Comparison of ENCODE assay signal across 1 cellular context in the genomic region with DNA sequence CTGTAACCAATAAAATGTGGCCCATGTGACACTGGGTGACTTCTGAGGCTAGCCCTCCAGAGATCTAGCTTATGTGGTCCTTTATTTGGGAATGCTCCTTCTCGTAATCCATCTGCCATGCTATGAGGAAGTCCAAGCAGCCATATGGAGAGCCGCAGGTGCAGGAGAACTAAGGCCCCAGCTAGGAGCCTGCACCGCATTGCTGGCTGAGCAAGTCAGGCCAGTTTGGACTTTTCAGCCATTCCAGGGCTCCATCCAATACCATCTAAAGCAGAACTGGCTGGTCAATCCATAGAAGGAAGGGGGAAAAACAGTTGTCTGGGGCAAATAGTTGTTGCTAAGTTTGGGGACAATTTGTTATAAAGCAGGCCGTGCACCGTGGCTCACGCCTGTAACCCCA.
TF ChIP-seq lines count a peak whose summit lies in the region.

No MANE protein-coding gene starts in this region.

TF ChIP-seq in K562, 482 proteins besides CTCF, POLR2A, EP300 and RAD21 (continued from another document):
- TF ChIP-seq, protein P1, sequence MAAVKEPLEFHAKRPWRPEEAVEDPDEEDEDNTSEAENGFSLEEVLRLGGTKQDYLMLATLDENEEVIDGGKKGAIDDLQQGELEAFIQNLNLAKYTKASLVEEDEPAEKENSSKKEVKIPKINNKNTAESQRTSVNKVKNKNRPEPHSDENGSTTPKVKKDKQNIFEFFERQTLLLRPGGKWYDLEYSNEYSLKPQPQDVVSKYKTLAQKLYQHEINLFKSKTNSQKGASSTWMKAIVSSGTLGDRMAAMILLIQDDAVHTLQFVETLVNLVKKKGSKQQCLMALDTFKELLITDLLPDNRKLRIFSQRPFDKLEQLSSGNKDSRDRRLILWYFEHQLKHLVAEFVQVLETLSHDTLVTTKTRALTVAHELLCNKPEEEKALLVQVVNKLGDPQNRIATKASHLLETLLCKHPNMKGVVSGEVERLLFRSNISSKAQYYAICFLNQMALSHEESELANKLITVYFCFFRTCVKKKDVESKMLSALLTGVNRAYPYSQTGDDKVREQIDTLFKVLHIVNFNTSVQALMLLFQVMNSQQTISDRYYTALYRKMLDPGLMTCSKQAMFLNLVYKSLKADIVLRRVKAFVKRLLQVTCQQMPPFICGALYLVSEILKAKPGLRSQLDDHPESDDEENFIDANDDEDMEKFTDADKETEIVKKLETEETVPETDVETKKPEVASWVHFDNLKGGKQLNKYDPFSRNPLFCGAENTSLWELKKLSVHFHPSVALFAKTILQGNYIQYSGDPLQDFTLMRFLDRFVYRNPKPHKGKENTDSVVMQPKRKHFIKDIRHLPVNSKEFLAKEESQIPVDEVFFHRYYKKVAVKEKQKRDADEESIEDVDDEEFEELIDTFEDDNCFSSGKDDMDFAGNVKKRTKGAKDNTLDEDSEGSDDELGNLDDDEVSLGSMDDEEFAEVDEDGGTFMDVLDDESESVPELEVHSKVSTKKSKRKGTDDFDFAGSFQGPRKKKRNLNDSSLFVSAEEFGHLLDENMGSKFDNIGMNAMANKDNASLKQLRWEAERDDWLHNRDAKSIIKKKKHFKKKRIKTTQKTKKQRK (IDR thresholded peaks at IDR 0.05; ENCODE audit: borderline replicate concordance, low read depth, low read length) = no peak
- TF ChIP-seq ZNF184 (CRISPR knock-in tag; IDR thresholded peaks at IDR 0.05) (no peak), BRCA1 (IDR thresholded peaks at IDR 0.05) (no peak), BRCA1 (CRISPR knock-in tag; IDR thresholded peaks at IDR 0.05) (0 out of 2 replicates have a peak, but pooled peaks have one; percentile 24), SPI1 (IDR thresholded peaks at IDR 0.05; ENCODE audit: borderline replicate concordance, low read depth, low read length) (0 out of 2 replicates have a peak, but pooled peaks have one; percentile 29)
- TF ChIP-seq, protein P2, sequence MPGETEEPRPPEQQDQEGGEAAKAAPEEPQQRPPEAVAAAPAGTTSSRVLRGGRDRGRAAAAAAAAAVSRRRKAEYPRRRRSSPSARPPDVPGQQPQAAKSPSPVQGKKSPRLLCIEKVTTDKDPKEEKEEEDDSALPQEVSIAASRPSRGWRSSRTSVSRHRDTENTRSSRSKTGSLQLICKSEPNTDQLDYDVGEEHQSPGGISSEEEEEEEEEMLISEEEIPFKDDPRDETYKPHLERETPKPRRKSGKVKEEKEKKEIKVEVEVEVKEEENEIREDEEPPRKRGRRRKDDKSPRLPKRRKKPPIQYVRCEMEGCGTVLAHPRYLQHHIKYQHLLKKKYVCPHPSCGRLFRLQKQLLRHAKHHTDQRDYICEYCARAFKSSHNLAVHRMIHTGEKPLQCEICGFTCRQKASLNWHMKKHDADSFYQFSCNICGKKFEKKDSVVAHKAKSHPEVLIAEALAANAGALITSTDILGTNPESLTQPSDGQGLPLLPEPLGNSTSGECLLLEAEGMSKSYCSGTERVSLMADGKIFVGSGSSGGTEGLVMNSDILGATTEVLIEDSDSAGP (CRISPR knock-in tag; IDR thresholded peaks at IDR 0.05) = no peak
TF ChIP-seq in K562: peak in this region for 2.
